20 cellular contexts compared by ENCODE assay signal in genomic region chr4:96162631-96163030, GRCh38.
"Had no signal": no experiment of that assay in that cellular context is flagged by ENCODE, and none has a peak within 500 bp of the region (broad histone marks: within the 10 kb centered on the region; RNA-seq: fewer than 3 reads in every experiment).

No MANE protein-coding gene starts in this region.

- H3K27me3 ChIP-seq: cardiac muscle cell, colonic mucosa, ovary had no signal

- H3K27ac ChIP-seq: cardiac muscle cell, colonic mucosa, epithelial cell of prostate, ovary, VCaP had no signal

- H3K4me1 ChIP-seq: colonic mucosa had no signal

- DNase-seq: activated CD4-positive, alpha-beta memory T cell treated with anti-CD3 and anti-CD28 coated beads for 36 hours; activated effector memory CD4-positive, alpha-beta T cell treated with anti-CD3 and anti-CD28 coated beads, Interleukin-2, amount 50 U/mL, for 16 hours; activated T-cell treated with anti-CD3 and anti-CD28 coated beads, Interleukin-2, amount 50 U/mL, for 4 hours; anterior cingulate cortex; colonic mucosa; effector CD4-positive, alpha-beta T cell; foreskin fibroblast; glutamatergic neuron; immature natural killer cell; left cardiac atrium; natural killer cell; ovary; stimulated activated CD4-positive, alpha-beta T cell treated with anti-CD3 and anti-CD28 coated beads, Interleukin-15, amount 100 ng/mL, for 24 hours; stimulated activated CD4-positive, alpha-beta T cell treated with anti-CD3 and anti-CD28 coated beads, Interleukin-4, amount 100 ng/mL, for 4 hours; stimulated activated naive CD8-positive, alpha-beta T cell treated with anti-CD3 and anti-CD28 coated beads, Interleukin-15, amount 100 ng/mL, for 72 hours; T-helper 1 cell had no signal

- H3K4me3 ChIP-seq: cardiac muscle cell, colonic mucosa, ovary had no signal

- H3K36me3 ChIP-seq: cardiac muscle cell, colonic mucosa, ovary had no signal

- ATAC-seq: activated naive CD4-positive, alpha-beta T cell treated with anti-CD3 and anti-CD28 coated beads, Interleukin-2, amount 50 U/mL, for 72 hours; activated T-cell treated with anti-CD3 and anti-CD28 coated beads, Interleukin-2, amount 50 U/mL, for 4 hours; left cardiac atrium; natural killer cell; stimulated activated naive CD8-positive, alpha-beta T cell treated with anti-CD3 and anti-CD28 coated beads, Interleukin-15, amount 100 ng/mL, for 72 hours had no signal
